In genomic region chr12:66014818-66015217, GRCh38 we compare ENCODE assay signal across 18 cellular contexts.
DNase-seq lines count a peak whose midpoint lies in the region; ATAC-seq and TF ChIP-seq lines count a peak whose summit lies in the region.
"Had no signal": no experiment of that assay in that cellular context is flagged by ENCODE, and none has a peak within 500 bp of the region (broad histone marks: within the 10 kb centered on the region; RNA-seq: fewer than 3 reads in every experiment).

No MANE protein-coding gene starts in this region.

- H3K4me3 ChIP-seq in GM23248, result no peak overlapping the region
- H3K4me3 ChIP-seq in PC-3 (ENCODE audit: low read length), result no peak overlapping the region
- H3K4me3 ChIP-seq in esophagus muscularis mucosa, result no peak overlapping the region
- H3K4me3 ChIP-seq in skeletal muscle cell (ENCODE audit: low read depth, low read length), result no peak overlapping the region
- H3K4me3 ChIP-seq: lung had no signal

- H3K36me3 ChIP-seq in GM23248 (ENCODE audit: low read depth) (no peaks in the 10 kb centered on the region), PC-3 (ENCODE audit: low read depth, low read length) (no peaks in the 10 kb centered on the region), esophagus muscularis mucosa (no peaks in the 10 kb centered on the region)

- no peak for TF ChIP-seq POLR2A in esophagus muscularis mucosa (IDR thresholded peaks at IDR 0.05; ENCODE audit: low read depth)

- H3K9me3 ChIP-seq in GM23248 (ENCODE audit: low read depth), result no peaks in the 10 kb centered on the region
- H3K9me3 ChIP-seq in PC-3 (ENCODE audit: low read length), result no peaks in the 10 kb centered on the region
- peaks cover 0 to 10% (median 5%) of the 10 kb centered on the region in 4 donors for H3K9me3 ChIP-seq in esophagus muscularis mucosa

- in situ Hi-C loops in GM23248 (cut with MboI), result no loop called here

- DNase-seq in GM23248, result peak; percentile 24
- DNase-seq in PC-3, result peak; percentile 50
- peak; percentile 55 for DNase-seq in esophagus muscularis mucosa (ENCODE audit: extremely low spot score)
- peak; percentile 18 for DNase-seq in skeletal muscle cell (ENCODE audit: low read depth)
- no peak for DNase-seq in activated naive CD8-positive, alpha-beta T cell treated with anti-CD3 and anti-CD28 coated beads, Interleukin-2, amount 50 U/mL, for 24 hours
- no peak for DNase-seq in NCI-H69 (lab: John Stamatoyannopoulos, UW)
- DNase-seq: activated CD4-positive, alpha-beta T cell treated with anti-CD3 and anti-CD28 coated beads for 36 hours; activated T-cell treated with anti-CD3 and anti-CD28 coated beads, Interleukin-2, amount 50 U/mL, for 72 hours; anterior cingulate cortex; CD8-positive, alpha-beta memory T cell; KG1; NCI-H1694; NCI-H526; retina had no signal

- H3K9ac ChIP-seq in GM23248 (no peak overlapping the region), PC-3 (ENCODE audit: low read length) (no peak overlapping the region)

- no peaks in the 10 kb centered on the region for H3K27me3 ChIP-seq in GM23248 (replicated peaks; ENCODE audit: insufficient read depth)
- no peaks in the 10 kb centered on the region for H3K27me3 ChIP-seq in PC-3 (ENCODE audit: low read length)
- H3K27me3 ChIP-seq in esophagus muscularis mucosa, result peaks cover 0 to 4% (median 0%) of the 10 kb centered on the region in 4 donors

- BruUV-seq in PC-3 (replicated peaks; lab: Mats Ljungman, UMichigan), result no TSS peak

- no peaks in the 10 kb centered on the region for H3K9me2 ChIP-seq in GM23248 (ENCODE audit: insufficient read depth)
- H3K9me2 ChIP-seq in PC-3 (replicated peaks; ENCODE audit: low read length), result no peaks in the 10 kb centered on the region

- intact Hi-C loops in PC-3 (cut with micrococcal nuclease) (no loop called here), esophagus muscularis mucosa (cut with DNase I) (no loop called here)

- H3K27ac Mint-ChIP-seq in stimulated activated memory B cell treated with anti-CD40 and anti-IgM and Interleukin-4, amounts not matched to agents 10 μg/mL and 1 μg/mL and 100 μg/mL, for 72 hours, result no peak overlapping the region
- H3K27ac Mint-ChIP-seq in activated naive CD8-positive, alpha-beta T cell treated with anti-CD3 and anti-CD28 coated beads, Interleukin-2, amount 50 U/mL, for 24 hours, result no peak overlapping the region
- H3K27ac Mint-ChIP-seq: activated CD4-positive, alpha-beta T cell treated with anti-CD3 and anti-CD28 coated beads for 36 hours; activated T-cell treated with anti-CD3 and anti-CD28 coated beads, Interleukin-2, amount 50 U/mL, for 72 hours; CD8-positive, alpha-beta memory T cell had no signal

- TF ChIP-seq EP300 in esophagus muscularis mucosa (IDR thresholded peaks at IDR 0.05), result no peak

- peak; percentile 11; the same call in 1 of the 2 replicates for ATAC-seq in PC-3
- no peak for ATAC-seq in stimulated activated memory B cell treated with anti-CD40 and anti-IgM and Interleukin-4, amounts not matched to agents 10 μg/mL and 1 μg/mL and 100 μg/mL, for 72 hours
- no peak for ATAC-seq in activated naive CD8-positive, alpha-beta T cell treated with anti-CD3 and anti-CD28 coated beads, Interleukin-2, amount 50 U/mL, for 24 hours
- no peak for ATAC-seq in GM19395 (IDR thresholded peaks at IDR 0.05; ENCODE audit: unreplicated experiment)
- ATAC-seq: activated CD4-positive, alpha-beta T cell treated with anti-CD3 and anti-CD28 coated beads for 36 hours; activated T-cell treated with anti-CD3 and anti-CD28 coated beads, Interleukin-2, amount 50 U/mL, for 72 hours had no signal

- H3K4me2 ChIP-seq in GM23248 (ENCODE audit: unreplicated experiment), result peak overlapping the region; percentile 6
- H3K4me2 ChIP-seq in PC-3 (ENCODE audit: low read length), result no peak overlapping the region

- POLR2A ChIA-PET in PC-3 (lab: Charles Lee; ENCODE audit: unreplicated experiment), result no interaction called here

- peaks cover 29% of the 10 kb centered on the region for H3K4me1 ChIP-seq in GM23248 (ENCODE audit: insufficient read depth)
- H3K4me1 ChIP-seq in PC-3 (ENCODE audit: insufficient read depth, low read length), result peaks cover 9% of the 10 kb centered on the region; the same call in 1 of the 2 replicates
- no peaks in the 10 kb centered on the region for H3K4me1 ChIP-seq in esophagus muscularis mucosa

- H3K27me3 Mint-ChIP-seq in stimulated activated memory B cell treated with anti-CD40 and anti-IgM and Interleukin-4, amounts not matched to agents 10 μg/mL and 1 μg/mL and 100 μg/mL, for 72 hours, result peaks cover 12% of the 10 kb centered on the region
- H3K27me3 Mint-ChIP-seq in activated naive CD8-positive, alpha-beta T cell treated with anti-CD3 and anti-CD28 coated beads, Interleukin-2, amount 50 U/mL, for 24 hours, result peaks cover 4% of the 10 kb centered on the region

- H3K4me3 Mint-ChIP-seq in stimulated activated memory B cell treated with anti-CD40 and anti-IgM and Interleukin-4, amounts not matched to agents 10 μg/mL and 1 μg/mL and 100 μg/mL, for 72 hours, result no peak overlapping the region
- H3K4me3 Mint-ChIP-seq in activated naive CD8-positive, alpha-beta T cell treated with anti-CD3 and anti-CD28 coated beads, Interleukin-2, amount 50 U/mL, for 24 hours, result no peak overlapping the region
- H3K4me3 Mint-ChIP-seq: activated CD4-positive, alpha-beta T cell treated with anti-CD3 and anti-CD28 coated beads for 36 hours; activated T-cell treated with anti-CD3 and anti-CD28 coated beads, Interleukin-2, amount 50 U/mL, for 72 hours; CD8-positive, alpha-beta memory T cell; neural crest cell had no signal

- H3K9me3 Mint-ChIP-seq in stimulated activated memory B cell treated with anti-CD40 and anti-IgM and Interleukin-4, amounts not matched to agents 10 μg/mL and 1 μg/mL and 100 μg/mL, for 72 hours, result peaks cover 9% of the 10 kb centered on the region
- H3K9me3 Mint-ChIP-seq in activated naive CD8-positive, alpha-beta T cell treated with anti-CD3 and anti-CD28 coated beads, Interleukin-2, amount 50 U/mL, for 24 hours, result peaks cover 10% of the 10 kb centered on the region
- H3K9me3 Mint-ChIP-seq: neural crest cell had no signal

- H3F3A ChIP-seq in GM23248 (ENCODE audit: insufficient read depth) (peaks cover 18% of the 10 kb centered on the region), PC-3 (ENCODE audit: low read length, unreplicated experiment) (no peaks in the 10 kb centered on the region)

- peaks cover 6% of the 10 kb centered on the region for H3K36me3 Mint-ChIP-seq in stimulated activated memory B cell treated with anti-CD40 and anti-IgM and Interleukin-4, amounts not matched to agents 10 μg/mL and 1 μg/mL and 100 μg/mL, for 72 hours
- no peaks in the 10 kb centered on the region for H3K36me3 Mint-ChIP-seq in activated naive CD8-positive, alpha-beta T cell treated with anti-CD3 and anti-CD28 coated beads, Interleukin-2, amount 50 U/mL, for 24 hours (ENCODE audit: low read depth)
- H3K36me3 Mint-ChIP-seq: CD8-positive, alpha-beta memory T cell had no signal

- 38 to 46% methylated on average over 3 of the region's 3 CpGs for WGBS in GM23248 (ENCODE audit: low coverage in 1 of 2, low lambda C conversion rate in 2 of 2, missing lambda C conversion rate in 2 of 2), 2 experiments
- 74% methylated on average over 3 of the region's 3 CpGs for WGBS in esophagus muscularis mucosa

- H3K79me2 ChIP-seq in GM23248 (ENCODE audit: insufficient read depth) (no peaks in the 10 kb centered on the region), PC-3 (ENCODE audit: low read length) (no peaks in the 10 kb centered on the region)

- H3K4me1 Mint-ChIP-seq in stimulated activated memory B cell treated with anti-CD40 and anti-IgM and Interleukin-4, amounts not matched to agents 10 μg/mL and 1 μg/mL and 100 μg/mL, for 72 hours, result no peaks in the 10 kb centered on the region
- no peaks in the 10 kb centered on the region for H3K4me1 Mint-ChIP-seq in activated naive CD8-positive, alpha-beta T cell treated with anti-CD3 and anti-CD28 coated beads, Interleukin-2, amount 50 U/mL, for 24 hours
- H3K4me1 Mint-ChIP-seq: activated CD4-positive, alpha-beta T cell treated with anti-CD3 and anti-CD28 coated beads for 36 hours; CD8-positive, alpha-beta memory T cell had no signal

- no peaks in the 10 kb centered on the region for H4K20me1 ChIP-seq in GM23248 (ENCODE audit: insufficient read depth)
- no peaks in the 10 kb centered on the region for H4K20me1 ChIP-seq in PC-3 (ENCODE audit: low read length)

- CTCF ChIA-PET in PC-3 (lab: Charles Lee), result no interaction called here

- no peak for TF ChIP-seq CTCF in PC-3 (conservative IDR thresholded peaks at IDR 0.05; ENCODE audit: low read depth, low read length)
- TF ChIP-seq CTCF in esophagus muscularis mucosa (IDR thresholded peaks at IDR 0.05), result no peak

- H3K27ac ChIP-seq in GM23248, result no peak overlapping the region
- H3K27ac ChIP-seq in PC-3 (ENCODE audit: low read length), result no peak overlapping the region
- H3K27ac ChIP-seq in esophagus muscularis mucosa (replicated peaks in 1 of 4), result no peak overlapping the region

- 0 out of 2 replicates have a peak overlapping the region, but pooled peaks have one; percentile 9 for H2AFZ ChIP-seq in GM23248
- H2AFZ ChIP-seq in PC-3 (ENCODE audit: low read length), result no peak overlapping the region

Comparison
In these comparisons a context has a peak if more than half of its experiments do, and no peak if none do; other contexts are left out.
1. DNase-seq: peak in GM23248 (single experiment), PC-3 (single experiment), esophagus muscularis mucosa (single experiment) and skeletal muscle cell (single experiment); none in activated naive CD8-positive, alpha-beta T cell treated with anti-CD3 and anti-CD28 coated beads, Interleukin-2, amount 50 U/mL, for 24 hours (single experiment) and NCI-H69 (single experiment).